ENCODE assay signal across 27 cellular contexts in the genomic region with DNA sequence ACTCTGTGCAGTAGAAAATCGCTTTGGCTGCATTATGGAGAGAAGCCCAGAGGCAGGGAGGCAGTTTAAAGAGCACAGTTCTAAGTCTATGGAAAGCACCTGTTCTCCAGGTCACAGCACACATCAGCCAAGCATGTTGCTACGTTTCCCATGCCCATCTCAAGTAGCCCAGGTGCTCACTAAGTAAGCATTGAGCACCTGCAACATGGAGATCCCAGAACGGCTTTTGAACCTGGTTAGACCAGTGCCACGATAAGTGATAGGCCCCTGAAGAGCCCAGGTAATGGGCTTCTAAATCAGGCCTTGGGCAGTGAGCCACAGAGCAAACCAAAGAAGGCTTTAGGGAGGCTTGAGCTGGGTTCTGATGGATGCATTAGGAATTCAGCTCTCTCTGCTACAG.
DNase-seq lines count a peak whose midpoint lies in the region; ATAC-seq and TF ChIP-seq lines count a peak whose summit lies in the region.
"Had no signal": no experiment of that assay in that cellular context is flagged by ENCODE, and none has a peak within 500 bp of the region (broad histone marks: within the 10 kb centered on the region; RNA-seq: fewer than 3 reads in every experiment).

No MANE protein-coding gene starts in this region.

- no peak overlapping the region for H3K4me3 ChIP-seq in esophagus muscularis mucosa
- H3K4me3 ChIP-seq: breast epithelium, heart right ventricle had no signal

- H3K27me3 ChIP-seq in esophagus muscularis mucosa = peaks cover 0 to 41% (median 0%) of the 10 kb centered on the region in 4 donors
- H3K27me3 ChIP-seq: BE2C had no signal

- POLR2A ChIA-PET in activated CD8-positive, alpha-beta T cell treated with anti-CD3 and anti-CD28 coated beads for 36 hours (lab: Charles Lee) = no interaction called here

- no peak for TF ChIP-seq CTCF in esophagus muscularis mucosa (IDR thresholded peaks at IDR 0.05)
- TF ChIP-seq CTCF in activated CD8-positive, alpha-beta T cell treated with anti-CD3 and anti-CD28 coated beads for 36 hours (IDR thresholded peaks at IDR 0.05) = no peak

- no peaks in the 10 kb centered on the region for H3K36me3 ChIP-seq in esophagus muscularis mucosa
- H3K36me3 ChIP-seq: BE2C, breast epithelium, heart right ventricle, WERI-Rb-1 had no signal

- WGBS in esophagus muscularis mucosa = 94% methylated on average over 4 of the region's 4 CpGs

- H3K36me3 Mint-ChIP-seq in activated CD8-positive, alpha-beta T cell treated with anti-CD3 and anti-CD28 coated beads for 36 hours (ENCODE audit: low read depth) = no peaks in the 10 kb centered on the region
- no peaks in the 10 kb centered on the region for H3K36me3 Mint-ChIP-seq in activated T-helper 2 cell treated with anti-CD3 and anti-CD28 coated beads, Interferon-gamma antibody, Interleukin-2, Interleukin-4, amounts not matched to agents 10 μg/mL and 5 μg/mL and 100 μg/mL, durations not matched to agents 14 hours and 24 hours and 36 hours (ENCODE audit: low read depth)
- H3K36me3 Mint-ChIP-seq: activated naive CD8-positive, alpha-beta T cell treated with anti-CD3 and anti-CD28 coated beads for 36 hours; CD8-positive, alpha-beta memory T cell; mesothelial cell of epicardium; naive thymus-derived CD4-positive, alpha-beta T cell; stimulated activated naive B cell treated with anti-CD40 and anti-IgM and Interleukin-4, amounts not matched to agents 10 μg/mL and 1 μg/mL and 100 μg/mL, for 72 hours; type B pancreatic cell had no signal

- DNase-seq in DMS79 (lab: John Stamatoyannopoulos, UW) = peak; percentile 99
- peak; percentile 59 for DNase-seq in NCI-H1105 (lab: John Stamatoyannopoulos, UW)
- DNase-seq in NCI-H2196 treated with DMSO at 0.1 percent for 48 hours (lab: John Stamatoyannopoulos, UW; ENCODE audit: unreplicated experiment) = peak; percentile 53
- peak; percentile 75 for DNase-seq in esophagus muscularis mucosa (ENCODE audit: extremely low spot score)
- DNase-seq in activated CD8-positive, alpha-beta T cell treated with anti-CD3 and anti-CD28 coated beads for 36 hours = no peak
- no peak for DNase-seq in activated T-helper 2 cell treated with anti-CD3 and anti-CD28 coated beads, Interferon-gamma antibody, Interleukin-2, Interleukin-4, amounts not matched to agents 10 μg/mL and 5 μg/mL and 100 μg/mL, durations not matched to agents 14 hours and 24 hours and 36 hours (ENCODE audit: low spot score)
- no peak for DNase-seq in midbrain (lab: John Stamatoyannopoulos, UW)
- DNase-seq: ACHN; activated CD4-positive, alpha-beta T cell treated with anti-CD3 and anti-CD28 coated beads for 48 hours; activated effector memory CD4-positive, alpha-beta T cell treated with anti-CD3 and anti-CD28 coated beads, Interleukin-2, amount 50 U/mL, for 16 hours; activated naive CD8-positive, alpha-beta T cell treated with anti-CD3 and anti-CD28 coated beads for 36 hours; anterior cingulate cortex; BE2C; CD8-positive, alpha-beta memory T cell; heart right ventricle; kidney; naive thymus-derived CD4-positive, alpha-beta T cell; NCI-H2081 treated with DMSO at 0.1 percent for 48 hours; NCI-H526; nucleus accumbens; SIG-M5; stimulated activated naive B cell treated with anti-CD40 and anti-IgM and Interleukin-4, amounts not matched to agents 10 μg/mL and 1 μg/mL and 100 μg/mL, for 72 hours; WERI-Rb-1 had no signal

- no peak for TF ChIP-seq EP300 in esophagus muscularis mucosa (IDR thresholded peaks at IDR 0.05)

- intact Hi-C loops in esophagus muscularis mucosa (cut with DNase I) = no loop called here
- intact Hi-C loops in activated CD8-positive, alpha-beta T cell treated with anti-CD3 and anti-CD28 coated beads for 36 hours (cut with micrococcal nuclease) = no loop called here
- intact Hi-C loops in activated T-helper 2 cell treated with anti-CD3 and anti-CD28 coated beads, Interferon-gamma antibody, Interleukin-2, Interleukin-4, amounts not matched to agents 10 μg/mL and 5 μg/mL and 100 μg/mL, durations not matched to agents 14 hours and 24 hours and 36 hours (cut with micrococcal nuclease) = no loop called here

- no peak overlapping the region for H3K27ac ChIP-seq in esophagus muscularis mucosa (replicated peaks in 1 of 4)
- H3K27ac ChIP-seq: breast epithelium, heart right ventricle, WERI-Rb-1 had no signal

- peaks cover 4% of the 10 kb centered on the region for H3K4me1 Mint-ChIP-seq in activated CD8-positive, alpha-beta T cell treated with anti-CD3 and anti-CD28 coated beads for 36 hours (ENCODE audit: low read depth)
- H3K4me1 Mint-ChIP-seq in activated T-helper 2 cell treated with anti-CD3 and anti-CD28 coated beads, Interferon-gamma antibody, Interleukin-2, Interleukin-4, amounts not matched to agents 10 μg/mL and 5 μg/mL and 100 μg/mL, durations not matched to agents 14 hours and 24 hours and 36 hours (ENCODE audit: low read depth) = no peaks in the 10 kb centered on the region
- H3K4me1 Mint-ChIP-seq: CD8-positive, alpha-beta memory T cell had no signal

- no peak for TF ChIP-seq POLR2A in esophagus muscularis mucosa (IDR thresholded peaks at IDR 0.05; ENCODE audit: low read depth)

- no peak overlapping the region for H3K27ac Mint-ChIP-seq in activated CD8-positive, alpha-beta T cell treated with anti-CD3 and anti-CD28 coated beads for 36 hours
- no peak overlapping the region for H3K27ac Mint-ChIP-seq in activated T-helper 2 cell treated with anti-CD3 and anti-CD28 coated beads, Interferon-gamma antibody, Interleukin-2, Interleukin-4, amounts not matched to agents 10 μg/mL and 5 μg/mL and 100 μg/mL, durations not matched to agents 14 hours and 24 hours and 36 hours
- H3K27ac Mint-ChIP-seq: activated naive CD8-positive, alpha-beta T cell treated with anti-CD3 and anti-CD28 coated beads for 36 hours; CD8-positive, alpha-beta memory T cell; mesothelial cell of epicardium; naive thymus-derived CD4-positive, alpha-beta T cell; stimulated activated naive B cell treated with anti-CD40 and anti-IgM and Interleukin-4, amounts not matched to agents 10 μg/mL and 1 μg/mL and 100 μg/mL, for 72 hours; type B pancreatic cell had no signal

- CTCF ChIA-PET in activated CD8-positive, alpha-beta T cell treated with anti-CD3 and anti-CD28 coated beads for 36 hours (lab: Charles Lee) = no interaction called here

- H3K9me3 ChIP-seq in esophagus muscularis mucosa = no peaks in the 10 kb centered on the region
- H3K9me3 ChIP-seq: BE2C had no signal

- peaks cover 5% of the 10 kb centered on the region for H3K9me3 Mint-ChIP-seq in activated CD8-positive, alpha-beta T cell treated with anti-CD3 and anti-CD28 coated beads for 36 hours
- H3K9me3 Mint-ChIP-seq in activated T-helper 2 cell treated with anti-CD3 and anti-CD28 coated beads, Interferon-gamma antibody, Interleukin-2, Interleukin-4, amounts not matched to agents 10 μg/mL and 5 μg/mL and 100 μg/mL, durations not matched to agents 14 hours and 24 hours and 36 hours = no peaks in the 10 kb centered on the region
- H3K9me3 Mint-ChIP-seq: mesothelial cell of epicardium, type B pancreatic cell had no signal

- peaks cover 33% of the 10 kb centered on the region for H3K27me3 Mint-ChIP-seq in activated CD8-positive, alpha-beta T cell treated with anti-CD3 and anti-CD28 coated beads for 36 hours
- H3K27me3 Mint-ChIP-seq in activated T-helper 2 cell treated with anti-CD3 and anti-CD28 coated beads, Interferon-gamma antibody, Interleukin-2, Interleukin-4, amounts not matched to agents 10 μg/mL and 5 μg/mL and 100 μg/mL, durations not matched to agents 14 hours and 24 hours and 36 hours (ENCODE audit: low read depth) = peaks cover 3% of the 10 kb centered on the region

- H3K4me1 ChIP-seq in esophagus muscularis mucosa = no peaks in the 10 kb centered on the region
- H3K4me1 ChIP-seq: BE2C, breast epithelium, heart right ventricle had no signal

- H3K4me3 Mint-ChIP-seq in activated CD8-positive, alpha-beta T cell treated with anti-CD3 and anti-CD28 coated beads for 36 hours = no peak overlapping the region
- H3K4me3 Mint-ChIP-seq in activated T-helper 2 cell treated with anti-CD3 and anti-CD28 coated beads, Interferon-gamma antibody, Interleukin-2, Interleukin-4, amounts not matched to agents 10 μg/mL and 5 μg/mL and 100 μg/mL, durations not matched to agents 14 hours and 24 hours and 36 hours (ENCODE audit: low read depth) = no peak overlapping the region
- H3K4me3 Mint-ChIP-seq: activated naive CD8-positive, alpha-beta T cell treated with anti-CD3 and anti-CD28 coated beads for 36 hours; CD8-positive, alpha-beta memory T cell; mesothelial cell of epicardium; naive thymus-derived CD4-positive, alpha-beta T cell; stimulated activated naive B cell treated with anti-CD40 and anti-IgM and Interleukin-4, amounts not matched to agents 10 μg/mL and 1 μg/mL and 100 μg/mL, for 72 hours; type B pancreatic cell had no signal

- no peak for ATAC-seq in activated CD8-positive, alpha-beta T cell treated with anti-CD3 and anti-CD28 coated beads for 36 hours
- no peak for ATAC-seq in GM21515 (IDR thresholded peaks at IDR 0.05; ENCODE audit: unreplicated experiment)
- ATAC-seq: heart right ventricle; naive thymus-derived CD4-positive, alpha-beta T cell had no signal

Comparison
In these comparisons a context has a peak if more than half of its experiments do, and no peak if none do; other contexts are left out.
1. DNase-seq: peak in DMS79 (single experiment), NCI-H1105 (single experiment), NCI-H2196 treated with DMSO at 0.1 percent for 48 hours (single experiment) and esophagus muscularis mucosa (single experiment); none in activated CD8-positive, alpha-beta T cell treated with anti-CD3 and anti-CD28 coated beads for 36 hours (single experiment), activated T-helper 2 cell treated with anti-CD3 and anti-CD28 coated beads, Interferon-gamma antibody, Interleukin-2, Interleukin-4, amounts not matched to agents 10 μg/mL and 5 μg/mL and 100 μg/mL, durations not matched to agents 14 hours and 24 hours and 36 hours (single experiment) and midbrain (single experiment).